Comparison of ENCODE assay signal across 26 cellular contexts in the genomic region with DNA sequence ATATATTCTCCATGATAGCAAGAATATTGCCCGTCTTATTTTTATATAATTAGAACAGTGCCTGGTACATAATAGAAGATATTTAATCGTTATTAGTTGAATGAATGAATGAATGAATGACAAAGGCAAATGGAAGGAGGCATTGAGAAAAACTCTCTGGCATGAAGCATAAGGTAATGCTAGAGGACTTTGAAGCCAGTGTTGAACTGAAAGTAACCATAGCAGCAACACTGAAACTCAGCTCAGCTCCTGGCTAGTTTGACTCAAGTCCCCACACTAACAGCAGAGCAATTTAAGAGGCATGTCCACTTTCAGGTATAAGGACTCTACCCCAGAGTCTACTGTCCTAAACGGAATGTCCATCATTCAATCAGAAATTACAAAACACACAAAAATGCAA.
DNase-seq lines count a peak whose midpoint lies in the region; ATAC-seq and TF ChIP-seq lines count a peak whose summit lies in the region.
"Had no signal": no experiment of that assay in that cellular context is flagged by ENCODE, and none has a peak within 500 bp of the region (broad histone marks: within the 10 kb centered on the region; RNA-seq: fewer than 3 reads in every experiment).

No MANE protein-coding gene starts in this region.

- intact Hi-C loops in psoas muscle (cut with DNase I) = no loop called here
- intact Hi-C loops in uterus (cut with DNase I; ENCODE audit: low total_unique reads) = no loop called here

- H3K36me3 ChIP-seq in thoracic aorta = no peaks in the 10 kb centered on the region
- H3K36me3 ChIP-seq in psoas muscle (ENCODE audit: insufficient read depth in 1 of 2, low read depth in 1 of 2) = no peaks in the 10 kb centered on the region
- no peaks in the 10 kb centered on the region for H3K36me3 ChIP-seq in uterus
- H3K36me3 ChIP-seq: MG63, neural progenitor cell, SJCRH30, vagina had no signal

- H3K27ac ChIP-seq in thoracic aorta (no peak overlapping the region), psoas muscle (no peak overlapping the region), uterus (no peak overlapping the region)
- H3K27ac ChIP-seq: C4-2B, epithelial cell of prostate, GM23248, neural progenitor cell, SJCRH30, vagina had no signal

- no peak for TF ChIP-seq CTCF in thoracic aorta (IDR thresholded peaks at IDR 0.05)
- TF ChIP-seq CTCF in psoas muscle (IDR thresholded peaks at IDR 0.05) = no peak
- TF ChIP-seq CTCF in uterus (IDR thresholded peaks at IDR 0.05) = no peak

- WGBS in psoas muscle, 3 donors = 86 to 90% (median 87%) methylated on average over 3 of the region's 3 CpGs

- DNase-seq in thoracic aorta (ENCODE audit: low spot score) (no peak), SW480 (ENCODE audit: low spot score) (no peak), psoas muscle (no peak), uterus (no peak)
- DNase-seq: activated CD4-positive, CD25-positive, alpha-beta regulatory T cell treated with anti-CD3 and anti-CD28 coated beads, Interleukin-2, amount 50 U/mL, for 72 hours; activated CD8-positive, alpha-beta T cell treated with anti-CD3 and anti-CD28 coated beads for 36 hours; activated gamma-delta T cell; activated T-cell treated with anti-CD3 and anti-CD28 coated beads, Interleukin-2, amount 50 U/mL, for 1 hour; glutamatergic neuron; GM23248; KBM-7; left colon; MG63; NCI-H524 treated with DMSO at 0.1 percent for 48 hours; SJCRH30; stimulated activated CD4-positive, alpha-beta T cell treated with anti-CD3 and anti-CD28 coated beads, Interleukin-4, amount 100 ng/mL, for 4 hours; stimulated activated naive CD4-positive, alpha-beta T cell; T-cell had no signal

- no peak for TF ChIP-seq POLR2A in uterus (IDR thresholded peaks at IDR 0.05)

- H3K4me3 ChIP-seq in thoracic aorta (no peak overlapping the region), psoas muscle (no peak overlapping the region), uterus (no peak overlapping the region)
- H3K4me3 ChIP-seq: GM23248, MG63, neural progenitor cell, SJCRH30, vagina had no signal

- H3K27me3 ChIP-seq in thoracic aorta (replicated peaks; ENCODE audit: insufficient read depth) (no peaks in the 10 kb centered on the region), psoas muscle (ENCODE audit: insufficient read depth in 3 of 3, low read length in 2 of 3) (no peaks in the 10 kb centered on the region), uterus (peaks cover 0 to 2% of the 10 kb centered on the region in 2 donors)
- H3K27me3 ChIP-seq: neural progenitor cell, SJCRH30, vagina had no signal

- H3K4me1 ChIP-seq in thoracic aorta (ENCODE audit: control insufficient read depth in 1 of 2, low read depth in 2 of 2) (peaks cover 0 to 6% of the 10 kb centered on the region in 2 donors), psoas muscle (no peaks in the 10 kb centered on the region), uterus (no peaks in the 10 kb centered on the region)
- H3K4me1 ChIP-seq: neural progenitor cell, SJCRH30, vagina had no signal

- peak; percentile 43 for ATAC-seq in GM18520 (IDR thresholded peaks at IDR 0.05; ENCODE audit: unreplicated experiment)
- peak; percentile 51 for ATAC-seq in GM19468 (IDR thresholded peaks at IDR 0.05; ENCODE audit: extremely low read depth, unreplicated experiment)
- peak; percentile 79 for ATAC-seq in HG03159 (IDR thresholded peaks at IDR 0.05; ENCODE audit: unreplicated experiment)
- ATAC-seq in thoracic aorta (ENCODE audit: insufficient number of reproducible peaks, low FRiP score, low read depth) = peak; percentile 39
- ATAC-seq in psoas muscle = no peak
- ATAC-seq: activated CD8-positive, alpha-beta T cell treated with anti-CD3 and anti-CD28 coated beads for 36 hours; left colon; sciatic nerve; T-cell had no signal

- no peaks in the 10 kb centered on the region for H3K9me3 ChIP-seq in thoracic aorta
- no peaks in the 10 kb centered on the region for H3K9me3 ChIP-seq in psoas muscle
- no peaks in the 10 kb centered on the region for H3K9me3 ChIP-seq in uterus
- H3K9me3 ChIP-seq: MG63, SJCRH30, vagina had no signal

Comparison
In these comparisons a context has a peak if more than half of its experiments do, and no peak if none do; other contexts are left out.
1. ATAC-seq: peak in GM18520 (single experiment), GM19468 (single experiment), HG03159 (single experiment) and thoracic aorta (single experiment); none in psoas muscle (0 of 4).